ENCODE assay signal across 1 cellular context in the genomic region with DNA sequence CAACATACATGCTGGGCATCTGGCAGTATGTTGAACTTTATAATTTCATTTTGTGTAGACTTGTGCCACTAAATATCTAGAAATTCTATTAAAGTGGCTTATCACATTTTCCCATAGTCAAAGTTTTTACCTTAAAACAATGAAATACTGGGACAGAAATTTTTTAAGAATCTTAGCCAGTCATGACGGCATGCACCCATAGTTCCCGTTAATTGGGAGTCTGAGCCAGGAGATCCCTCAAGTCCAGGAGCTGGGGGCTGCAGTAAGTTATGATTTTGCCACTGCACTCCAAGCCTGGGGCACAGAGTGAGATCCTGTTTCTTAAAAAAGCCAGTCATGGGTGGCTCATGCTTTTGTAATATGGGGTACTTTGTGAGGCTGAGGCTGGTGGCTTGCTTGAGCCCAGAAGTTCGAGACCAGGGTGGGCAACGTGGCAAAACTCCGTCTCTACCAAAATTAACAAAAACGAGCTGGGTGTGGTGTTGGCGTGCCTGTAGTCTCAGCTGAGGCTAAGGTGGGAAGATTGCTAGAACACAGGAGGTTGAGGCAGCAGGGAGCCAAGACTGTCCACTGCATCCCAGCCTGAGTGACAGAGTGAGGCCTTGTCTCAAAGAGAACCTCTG.
TF ChIP-seq lines count a peak whose summit lies in the region.

No MANE protein-coding gene starts in this region.

TF ChIP-seq in HepG2, 621 proteins besides CTCF, POLR2A, EP300 and RAD21:
- no peak for TF ChIP-seq ELF3 (CRISPR knock-in tag; IDR thresholded peaks at IDR 0.05)
- 0 out of 2 replicates have a peak, but pooled peaks have one; percentile 25 for TF ChIP-seq POLR2G (IDR thresholded peaks at IDR 0.05; ENCODE audit: low read depth, low read length)
- TF ChIP-seq AGO2 (optimal IDR thresholded peaks at IDR 0.05; ENCODE audit: low read depth, low read length) = peak; percentile 21
- TF ChIP-seq ESRRA (CRISPR knock-in tag; IDR thresholded peaks at IDR 0.05; ENCODE audit: low read depth) = no peak
- peak; percentile 31 for TF ChIP-seq RBM22 (optimal IDR thresholded peaks at IDR 0.05; ENCODE audit: low read length)
- TF ChIP-seq, protein P1, sequence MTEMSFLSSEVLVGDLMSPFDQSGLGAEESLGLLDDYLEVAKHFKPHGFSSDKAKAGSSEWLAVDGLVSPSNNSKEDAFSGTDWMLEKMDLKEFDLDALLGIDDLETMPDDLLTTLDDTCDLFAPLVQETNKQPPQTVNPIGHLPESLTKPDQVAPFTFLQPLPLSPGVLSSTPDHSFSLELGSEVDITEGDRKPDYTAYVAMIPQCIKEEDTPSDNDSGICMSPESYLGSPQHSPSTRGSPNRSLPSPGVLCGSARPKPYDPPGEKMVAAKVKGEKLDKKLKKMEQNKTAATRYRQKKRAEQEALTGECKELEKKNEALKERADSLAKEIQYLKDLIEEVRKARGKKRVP (CRISPR knock-in tag; IDR thresholded peaks at IDR 0.05) = no peak
- TF ChIP-seq ZNF660 (CRISPR knock-in tag; IDR thresholded peaks at IDR 0.05; ENCODE audit: borderline replicate concordance, low read depth) = no peak
- TF ChIP-seq PPARG (CRISPR knock-in tag; conservative IDR thresholded peaks at IDR 0.05) = no peak
